9 cellular contexts compared by ENCODE assay signal in genomic region chr17:134332-134785, GRCh38. TPM values are rescaled to one million over a fixed set of nuclear protein-coding genes. Genes with fewer than 3 reads are reported as not detected.
DNase-seq lines count a peak whose midpoint lies in the region; ATAC-seq and TF ChIP-seq lines count a peak whose summit lies in the region.
"Not testable (repeated sequence)": the region's sequence is repeated elsewhere in the genome, so short reads cannot be mapped to it uniquely, and the experiment has no call there.
"Had no signal": no experiment of that assay in that cellular context is flagged by ENCODE, and none has a peak within 500 bp of the region (broad histone marks: within the 10 kb centered on the region; RNA-seq: fewer than 3 reads in every experiment).

No MANE protein-coding gene starts in this region.

- not testable (repeated sequence) for H3K27ac Mint-ChIP-seq in activated T-helper 17 cell treated with anti-CD3 and anti-CD28 coated beads, Interleukin-2, amount 50 U/mL, for 72 hours; glutamatergic neuron (ENCODE audit: unreplicated experiment); neural progenitor cell

- H3K4me3 Mint-ChIP-seq in activated T-helper 17 cell treated with anti-CD3 and anti-CD28 coated beads, Interleukin-2, amount 50 U/mL, for 72 hours; glutamatergic neuron (ENCODE audit: unreplicated experiment); neural progenitor cell: not testable (repeated sequence)

- not testable (repeated sequence) for H3K36me3 Mint-ChIP-seq in activated T-helper 17 cell treated with anti-CD3 and anti-CD28 coated beads, Interleukin-2, amount 50 U/mL, for 72 hours (ENCODE audit: low read depth); glutamatergic neuron (ENCODE audit: unreplicated experiment); neural progenitor cell

- TF ChIP-seq CTCF in PC-9 (conservative IDR thresholded peaks at IDR 0.05) (peak; percentile 30; the same call in 1 of the 2 replicates), glutamatergic neuron (IDR thresholded peaks at IDR 0.05; ENCODE audit: partially characterized antibody, unreplicated experiment) (peak; percentile 66), neural progenitor cell (IDR thresholded peaks at IDR 0.05) (peak; percentile 11)

- H3K79me2 ChIP-seq in PC-9 (ENCODE audit: low read depth); neural progenitor cell (ENCODE audit: low read depth): not testable (repeated sequence)

- not testable (repeated sequence) for H3K27ac ChIP-seq in PC-9, neural progenitor cell

- H3K36me3 ChIP-seq in PC-9 (ENCODE audit: low read depth); neural progenitor cell: not testable (repeated sequence)

- CTCF ChIA-PET in PC-9 (lab: Charles Lee): not testable (repeated sequence)

- DNase-seq in PC-9; neural progenitor cell (ENCODE audit: low spot score): not testable (repeated sequence)
- DNase-seq in glutamatergic neuron: peak; percentile 44
- peak; percentile 37 for DNase-seq in ureter (ENCODE audit: low spot score)

- H3K27me3 ChIP-seq in PC-9 (ENCODE audit: insufficient read depth, low read depth); neural progenitor cell: not testable (repeated sequence)

- not testable (repeated sequence) for H3K4me1 ChIP-seq in PC-9 (replicated peaks; ENCODE audit: insufficient read depth); neural progenitor cell

- not testable (repeated sequence) for H2AFZ ChIP-seq in PC-9; neural progenitor cell (replicated peaks)

- H3K9me2 ChIP-seq in PC-9 (ENCODE audit: insufficient read depth): not testable (repeated sequence)

- not testable (repeated sequence) for H4K20me1 ChIP-seq in PC-9 (ENCODE audit: insufficient read depth); neural progenitor cell (ENCODE audit: low read depth)

- not testable (repeated sequence) for H3K9ac ChIP-seq in neural progenitor cell

- H3F3A ChIP-seq in PC-9 (ENCODE audit: insufficient read depth, low read depth); neural progenitor cell (ENCODE audit: low read depth): not testable (repeated sequence)

- not testable (repeated sequence) for H3K27me3 Mint-ChIP-seq in activated T-helper 17 cell treated with anti-CD3 and anti-CD28 coated beads, Interleukin-2, amount 50 U/mL, for 72 hours; glutamatergic neuron (ENCODE audit: unreplicated experiment); neural progenitor cell (ENCODE audit: insufficient read depth, low read depth)

- H3K9me3 ChIP-seq in PC-9 (ENCODE audit: insufficient read depth, low read depth); neural progenitor cell (ENCODE audit: low read depth): not testable (repeated sequence)

- not testable (repeated sequence) for BruUV-seq in PC-9 (replicated peaks; lab: Mats Ljungman, UMichigan)

- POLR2A ChIA-PET in PC-9 (lab: Charles Lee; ENCODE audit: unreplicated experiment): not testable (repeated sequence)

- H3K9me3 Mint-ChIP-seq in activated T-helper 17 cell treated with anti-CD3 and anti-CD28 coated beads, Interleukin-2, amount 50 U/mL, for 72 hours; glutamatergic neuron (ENCODE audit: unreplicated experiment); neural progenitor cell: not testable (repeated sequence)

- intact Hi-C loops in PC-9 (cut with micrococcal nuclease; ENCODE audit: unreplicated experiment): not testable (repeated sequence)

- H3K4me3 ChIP-seq in PC-9, neural progenitor cell: not testable (repeated sequence)

- not testable (repeated sequence) for H3K4me1 Mint-ChIP-seq in activated T-helper 17 cell treated with anti-CD3 and anti-CD28 coated beads, Interleukin-2, amount 50 U/mL, for 72 hours; glutamatergic neuron (ENCODE audit: low read depth, unreplicated experiment); neural progenitor cell

- not testable (repeated sequence) for H3K4me2 ChIP-seq in PC-9, neural progenitor cell

- ATAC-seq in GM18861 (IDR thresholded peaks at IDR 0.05; ENCODE audit: unreplicated experiment): peak; percentile 79
- peak; percentile 86 for ATAC-seq in GM21717 (IDR thresholded peaks at IDR 0.05; ENCODE audit: unreplicated experiment)
- peak; percentile 77 for ATAC-seq in HG03097 (IDR thresholded peaks at IDR 0.05; ENCODE audit: low FRiP score, unreplicated experiment)
- ATAC-seq in activated T-helper 17 cell treated with anti-CD3 and anti-CD28 coated beads, Interleukin-2, amount 50 U/mL, for 72 hours (replicated peaks): peak; percentile 84

RNA-seq across cellular contexts. Expression of gene SCGB1C2, which starts 3.0 kb away (rescaled TPM):
- total RNA-seq in PC-9 (2021): not detected in 2 replicates
- not detected for total RNA-seq in activated T-helper 17 cell treated with anti-CD3 and anti-CD28 coated beads, Interleukin-2, amount 50 U/mL, for 72 hours
- total RNA-seq in glutamatergic neuron (ENCODE audit: unreplicated experiment): not detected
- not detected in 2 replicates for total RNA-seq in neural progenitor cell (ENCODE audit: low replicate concordance)
- total RNA-seq in ureter: not detected
- total RNA-seq: activated CD8-positive, alpha-beta memory T cell treated with anti-CD3 and anti-CD28 coated beads for 36 hours had no signal

RNA-seq across cellular contexts. Expression of gene DOC2B, which starts 47.1 kb away (rescaled TPM):
- total RNA-seq in PC-9 (2021) (not detected in 2 replicates), glutamatergic neuron (ENCODE audit: unreplicated experiment) (109 TPM), neural progenitor cell (ENCODE audit: low replicate concordance) (0.31 and 0.34 TPM in 2 replicates), ureter (23.5 TPM)
- 1 to 10 TPM in 1 of 2 donors, under 1 TPM in 1; 0.45 to 1.3 TPM for total RNA-seq in activated T-helper 17 cell treated with anti-CD3 and anti-CD28 coated beads, Interleukin-2, amount 50 U/mL, for 72 hours

Comparison
In these comparisons a context has a peak if more than half of its experiments do, and no peak if none do; other contexts are left out.
1. CTCF ChIP-seq: peak in every context shown above with its lines; median percentile 66 in glutamatergic neuron; 30 in PC-9; 11 in neural progenitor cell.
2. RNA of gene DOC2B, which starts 47.1 kb away (total RNA-seq): 109 TPM in glutamatergic neuron (single experiment) and 23.5 TPM in ureter (single experiment); 0.45 to 1.3 TPM in activated T-helper 17 cell treated with anti-CD3 and anti-CD28 coated beads, Interleukin-2, amount 50 U/mL, for 72 hours, 0.31 to 0.34 TPM in neural progenitor cell and not detected in PC-9; every median in the first group is over 10 times any median in the second.
3. Peak in every context shown above with its lines, with median percentiles within 50 percentile points of each other: ATAC-seq.